ENCODE assay signal across 21 cellular contexts in genomic region chr15:50751394-50751793, GRCh38.
"Had no signal": no experiment of that assay in that cellular context is flagged by ENCODE, and none has a peak within 500 bp of the region (broad histone marks: within the 10 kb centered on the region; RNA-seq: fewer than 3 reads in every experiment).

No MANE protein-coding gene starts in this region.

- H3K27me3 Mint-ChIP-seq: T-cell had no signal

- H3K9me3 ChIP-seq: ascending aorta, esophagus muscularis mucosa, pancreas, transverse colon had no signal

- H3K27me3 ChIP-seq: ascending aorta, brain microvascular endothelial cell, esophagus muscularis mucosa, pancreas, transverse colon had no signal

- H3K4me3 Mint-ChIP-seq: activated naive CD4-positive, alpha-beta T cell treated with anti-CD3 and anti-CD28 coated beads for 36 hours; nephron progenitor cell; T-cell had no signal

- H3K27ac Mint-ChIP-seq: activated naive CD4-positive, alpha-beta T cell treated with anti-CD3 and anti-CD28 coated beads for 36 hours; nephron progenitor cell; T-cell had no signal

- DNase-seq: activated CD4-positive, alpha-beta T cell treated with anti-CD3 and anti-CD28 coated beads, Interleukin-2, amount 50 U/mL, for 48 hours; activated naive CD4-positive, alpha-beta T cell treated with anti-CD3 and anti-CD28 coated beads for 36 hours; brain microvascular endothelial cell; caudate nucleus; effector memory CD4-positive, alpha-beta T cell; hippocampal formation; left ventricle myocardium superior; mammary epithelial cell; midbrain; nephron progenitor cell; pancreas; right cardiac atrium; stimulated activated CD4-positive, alpha-beta T cell treated with anti-CD3 and anti-CD28 coated beads, Interleukin-12 subunit alpha, Interleukin-12 subunit beta, amount 100 ng/mL, for 4 hours; stimulated activated CD4-positive, alpha-beta T cell treated with anti-CD3 and anti-CD28 coated beads, Interleukin-4, amount 100 ng/mL, for 4 hours; T-helper 9 cell; transverse colon had no signal

- H3K27ac ChIP-seq: brain microvascular endothelial cell, pancreas had no signal

- H3K4me1 Mint-ChIP-seq: nephron progenitor cell had no signal

- ATAC-seq: left ventricle myocardium superior, pancreas, right cardiac atrium had no signal

- FAIRE-seq: frontal cortex, pancreas, urothelium cell line had no signal

- H3K4me3 ChIP-seq: ascending aorta, esophagus muscularis mucosa, pancreas, transverse colon had no signal

- H3K9me3 Mint-ChIP-seq: activated naive CD4-positive, alpha-beta T cell treated with anti-CD3 and anti-CD28 coated beads for 36 hours; nephron progenitor cell; T-cell had no signal
